In the genomic region with DNA sequence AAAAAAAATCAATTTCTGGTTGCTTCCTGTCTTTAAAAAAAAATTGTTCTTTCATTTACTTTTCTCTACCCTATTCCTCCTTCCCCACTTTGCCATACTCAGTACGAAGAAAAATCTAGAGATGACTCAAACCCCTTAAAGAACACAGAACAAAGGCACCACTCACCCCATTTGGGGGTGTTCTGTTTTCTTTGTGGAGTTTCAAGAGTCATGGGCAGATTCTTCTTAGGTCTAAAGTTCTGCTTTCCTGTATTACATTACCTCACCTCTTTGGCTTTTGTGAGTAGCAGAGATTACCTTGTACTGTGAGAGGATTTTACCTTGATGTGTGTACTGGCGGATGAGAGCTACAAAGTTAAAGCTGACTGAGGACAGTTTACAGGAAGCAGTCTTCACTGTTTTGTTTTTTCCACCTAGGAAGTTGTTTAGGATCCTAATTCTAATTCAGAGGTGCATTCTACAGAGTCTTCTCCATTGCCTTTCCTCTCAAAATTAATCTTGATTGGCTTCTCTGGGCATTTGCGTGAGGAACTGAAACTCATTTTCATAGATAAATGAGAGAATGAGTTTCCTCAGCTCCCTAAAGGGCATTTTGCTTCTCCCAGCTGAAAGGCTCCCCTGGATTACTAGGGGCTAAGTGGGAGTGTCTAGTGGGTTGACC, we compare ENCODE assay signal across 7 cellular contexts. TPM values are rescaled to one million over a fixed set of nuclear protein-coding genes. Genes with fewer than 3 reads are reported as not detected.
A peak's percentile ranks its signal among the peaks of the same experiment; 100 is the strongest.
DNase-seq lines count a peak whose midpoint lies in the region; ATAC-seq, FAIRE-seq and TF ChIP-seq lines count a peak whose summit lies in the region.

No MANE protein-coding gene starts in this region.

- peak; percentile 91 for ATAC-seq in HG02870 (IDR thresholded peaks at IDR 0.05; ENCODE audit: unreplicated experiment)
- ATAC-seq in activated B cell treated with CpG ODN at 0.5 μM for 24 hours (ENCODE audit: low read depth) = peak; percentile 34
- ATAC-seq in GM19467 (IDR thresholded peaks at IDR 0.05; ENCODE audit: unreplicated experiment) = no peak

- peaks cover 52% of the 10 kb centered on the region for H3K36me3 Mint-ChIP-seq in activated B cell treated with CpG ODN at 0.5 μM for 24 hours (ENCODE audit: low read depth)
- peaks cover 81% of the 10 kb centered on the region for H3K36me3 Mint-ChIP-seq in mesothelial cell of epicardium

- DNase-seq in GM19239 (ENCODE audit: insufficient read length, low spot score) (no peak), activated B cell treated with CpG ODN at 0.5 μM for 24 hours (no peak), osteoblast (ENCODE audit: insufficient read length, low spot score, missing footprints) (no peak), CD1c-positive myeloid dendritic cell (ENCODE audit: extremely low spot score) (no peak), mesothelial cell of epicardium (ENCODE audit: low spot score in 2 of 2, unreplicated experiment in 2 of 2) (no peak)

- peaks cover 26% of the 10 kb centered on the region for H4K20me1 ChIP-seq in osteoblast (ENCODE audit: insufficient read depth, low read length)

- H3K4me1 Mint-ChIP-seq in activated B cell treated with CpG ODN at 0.5 μM for 24 hours (peaks cover 58% of the 10 kb centered on the region), mesothelial cell of epicardium (no peaks in the 10 kb centered on the region)

- peaks cover 5% of the 10 kb centered on the region for H3K36me3 ChIP-seq in osteoblast (ENCODE audit: insufficient read depth, low read length)

- peak overlapping the region; percentile 21 for H3K4me3 Mint-ChIP-seq in activated B cell treated with CpG ODN at 0.5 μM for 24 hours
- H3K4me3 Mint-ChIP-seq in mesothelial cell of epicardium = no peak overlapping the region

- H2AFZ ChIP-seq in osteoblast (ENCODE audit: low read length) = no peak overlapping the region

- H3K79me2 ChIP-seq in osteoblast (ENCODE audit: insufficient read depth, low read length) = peaks cover 94% of the 10 kb centered on the region

- H3K4me1 ChIP-seq in osteoblast (ENCODE audit: insufficient read depth, low read length) = no peaks in the 10 kb centered on the region

- intact Hi-C loops in activated B cell treated with CpG ODN at 0.5 μM for 24 hours (cut with micrococcal nuclease) = loop anchor here (2.0 kb wide), 1 partner anchor 21 kb away; a partner anchor contains a TSS

- H3K27ac Mint-ChIP-seq in activated B cell treated with CpG ODN at 0.5 μM for 24 hours = peak overlapping the region; percentile 65
- H3K27ac Mint-ChIP-seq in mesothelial cell of epicardium = no peak overlapping the region

- no peak overlapping the region for H3K4me2 ChIP-seq in osteoblast (ENCODE audit: insufficient read depth, low read length)

- CTCF ChIA-PET in activated B cell treated with CpG ODN at 0.5 μM for 24 hours (lab: Charles Lee) = no interaction called here

- H3K9me3 Mint-ChIP-seq in activated B cell treated with CpG ODN at 0.5 μM for 24 hours (peaks cover 4% of the 10 kb centered on the region), mesothelial cell of epicardium (peaks cover 74% of the 10 kb centered on the region)

- TF ChIP-seq CTCF in activated B cell treated with CpG ODN at 0.5 μM for 24 hours (IDR thresholded peaks at IDR 0.05) (no peak), osteoblast (IDR thresholded peaks at IDR 0.05; ENCODE audit: extremely low read depth, low read depth, low read length) (no peak), mesothelial cell of epicardium (IDR thresholded peaks at IDR 0.05; ENCODE audit: unreplicated experiment) (no peak)

- POLR2A ChIA-PET in activated B cell treated with CpG ODN at 0.5 μM for 24 hours (lab: Charles Lee) = interaction anchor here (1.4 kb wide), 1 partner anchor 20 kb away, joined by 8 read pairs; a partner anchor contains a TSS

- peaks cover 7% of the 10 kb centered on the region for H3K9me3 ChIP-seq in osteoblast (ENCODE audit: low read depth, low read length)

- H3K27ac ChIP-seq in osteoblast (ENCODE audit: low read depth, low read length) = peak overlapping the region; percentile 53

- no peaks in the 10 kb centered on the region for H3K27me3 Mint-ChIP-seq in activated B cell treated with CpG ODN at 0.5 μM for 24 hours
- H3K27me3 Mint-ChIP-seq in mesothelial cell of epicardium (ENCODE audit: low read depth) = no peaks in the 10 kb centered on the region

- FAIRE-seq in GM19239 (lab: Jason Lieb, UNC) = peak; percentile 51

- no peaks in the 10 kb centered on the region for H3K27me3 ChIP-seq in osteoblast (ENCODE audit: insufficient read depth, low read length)

- no peak overlapping the region for H3K4me3 ChIP-seq in osteoblast (ENCODE audit: insufficient read depth, low read length)

RNA-seq across cellular contexts. Expression of a gene that starts 20.7 kb away (rescaled TPM):
- total RNA-seq in activated B cell treated with CpG ODN at 0.5 μM for 24 hours (36.6 and 52.5 TPM in 2 replicates), osteoblast (30.9 and 32.2 TPM in 2 replicates), mesothelial cell of epicardium (36.8 to 39.6 TPM (median 38.5 TPM) in 3 replicates)

RNA-seq across cellular contexts. Expression of a gene that starts 25.8 kb away (rescaled TPM):
- total RNA-seq in activated B cell treated with CpG ODN at 0.5 μM for 24 hours (47.1 and 53.3 TPM in 2 replicates), osteoblast (16.8 and 17.4 TPM in 2 replicates), mesothelial cell of epicardium (48.0 to 52.0 TPM (median 51.3 TPM) in 3 replicates)
